ENCODE assay signal across 17 cellular contexts in genomic region chr10:61464461-61465215, GRCh38. TPM values are rescaled to one million over a fixed set of nuclear protein-coding genes. Genes with fewer than 3 reads are reported as not detected.
DNase-seq lines count a peak whose midpoint lies in the region; ATAC-seq and TF ChIP-seq lines count a peak whose summit lies in the region.
"Had no signal": no experiment of that assay in that cellular context is flagged by ENCODE, and none has a peak within 500 bp of the region (broad histone marks: within the 10 kb centered on the region; RNA-seq: fewer than 3 reads in every experiment).

No MANE protein-coding gene starts in this region.

- peaks cover 0 to 4% (median 2%) of the 10 kb centered on the region in 3 donors for H3K27me3 Mint-ChIP-seq in CD14-positive monocyte (ENCODE audit: low read depth in 3 of 3)
- H3K27me3 Mint-ChIP-seq in activated CD4-positive, alpha-beta memory T cell treated with anti-CD3 and anti-CD28 coated beads, Interleukin-2, amount 10 ng/mL, durations not matched to agents 7 days and 5 days = peaks cover 1% of the 10 kb centered on the region

- intact Hi-C loops in CD14-positive monocyte (cut with micrococcal nuclease) = loop anchor here (2.0 to 5.0 kb wide), 2 partner anchors 67 to 70 kb away; no protein-coding TSS in a partner anchor
- intact Hi-C loops in PC-3 (cut with micrococcal nuclease) = loop anchor here (1.0 to 5.0 kb wide), 5 partner anchors 11 to 438 kb away; partner anchors contain the start of gene ARID5B

- H3K36me3 Mint-ChIP-seq in CD14-positive monocyte = no peaks in the 10 kb centered on the region
- no peaks in the 10 kb centered on the region for H3K36me3 Mint-ChIP-seq in activated CD4-positive, alpha-beta memory T cell treated with anti-CD3 and anti-CD28 coated beads, Interleukin-2, amount 10 ng/mL, durations not matched to agents 7 days and 5 days (ENCODE audit: low read depth)
- H3K36me3 Mint-ChIP-seq: CD8-positive, alpha-beta memory T cell had no signal

- DNase-seq in CD14-positive monocyte (ENCODE audit: low spot score) = no peak
- DNase-seq in PC-3 = peak; percentile 94
- peak; percentile 73 for DNase-seq in epithelial cell of esophagus (ENCODE audit: low read depth)
- peak; percentile 30 for DNase-seq in pulmonary artery endothelial cell (ENCODE audit: low read depth, low spot score)
- no peak for DNase-seq in activated CD4-positive, alpha-beta memory T cell treated with anti-CD3 and anti-CD28 coated beads, Interleukin-2, amount 10 ng/mL, durations not matched to agents 7 days and 5 days
- no peak for DNase-seq in midbrain (lab: John Stamatoyannopoulos, UW)
- DNase-seq: activated B cell treated with CpG ODN at 0.5 μM for 24 hours; activated T-cell treated with anti-CD3 and anti-CD28 coated beads for 4 hours; CD8-positive, alpha-beta memory T cell; NCI-H2107; NK-92 treated with Interleukin-12 subunit alpha and Interleukin-12 subunit beta, amount 100 ng/mL, for 24 hours; stimulated activated CD4-positive, alpha-beta T cell treated with anti-CD3 and anti-CD28 coated beads, Interleukin-4, amount 100 ng/mL, for 1 hour; stimulated activated naive CD4-positive, alpha-beta T cell treated with Interleukin-2 at 50 U/mL for 16 hours had no signal

- CTCF ChIA-PET in PC-3 (lab: Charles Lee) = no interaction called here
- CTCF ChIA-PET in activated CD4-positive, alpha-beta memory T cell treated with anti-CD3 and anti-CD28 coated beads, Interleukin-2, amount 10 ng/mL, durations not matched to agents 7 days and 5 days (lab: Charles Lee) = no interaction called here

- peaks cover 29% of the 10 kb centered on the region for H3K4me1 ChIP-seq in PC-3 (ENCODE audit: insufficient read depth, low read length)

- no peak for TF ChIP-seq CTCF in CD14-positive monocyte (IDR thresholded peaks at IDR 0.05)
- TF ChIP-seq CTCF in PC-3 (conservative IDR thresholded peaks at IDR 0.05; ENCODE audit: low read depth, low read length) = no peak
- TF ChIP-seq CTCF in epithelial cell of esophagus (IDR thresholded peaks at IDR 0.05; ENCODE audit: insufficient read depth, low read depth, low read length, missing control alignments) = no peak

- ATAC-seq in PC-3 (peak; percentile 68), GM18909 (IDR thresholded peaks at IDR 0.05; ENCODE audit: poor library complexity, unreplicated experiment) (no peak), GM18870 (IDR thresholded peaks at IDR 0.05; ENCODE audit: unreplicated experiment) (no peak)

- no peaks in the 10 kb centered on the region for H3K36me3 ChIP-seq in PC-3 (ENCODE audit: low read depth, low read length)

- no peaks in the 10 kb centered on the region for H3K79me2 ChIP-seq in PC-3 (ENCODE audit: low read length)

- peaks cover 0 to 3% (median 0%) of the 10 kb centered on the region in 7 donors for H3K9me3 Mint-ChIP-seq in CD14-positive monocyte
- no peaks in the 10 kb centered on the region for H3K9me3 Mint-ChIP-seq in activated CD4-positive, alpha-beta memory T cell treated with anti-CD3 and anti-CD28 coated beads, Interleukin-2, amount 10 ng/mL, durations not matched to agents 7 days and 5 days
- H3K9me3 Mint-ChIP-seq: activated B cell treated with CpG ODN at 0.5 μM for 24 hours had no signal

- no peak overlapping the region for H3K4me3 ChIP-seq in PC-3 (ENCODE audit: low read length)
- no peak overlapping the region for H3K4me3 ChIP-seq in epithelial cell of esophagus (ENCODE audit: low read length)
- H3K4me3 ChIP-seq: SK-N-MC had no signal

- POLR2A ChIA-PET in PC-3 (lab: Charles Lee; ENCODE audit: unreplicated experiment) = no interaction called here
- POLR2A ChIA-PET in activated CD4-positive, alpha-beta memory T cell treated with anti-CD3 and anti-CD28 coated beads, Interleukin-2, amount 10 ng/mL, durations not matched to agents 7 days and 5 days (lab: Charles Lee) = no interaction called here

- peaks cover 21% of the 10 kb centered on the region for H3K4me1 Mint-ChIP-seq in CD14-positive monocyte
- no peaks in the 10 kb centered on the region for H3K4me1 Mint-ChIP-seq in activated CD4-positive, alpha-beta memory T cell treated with anti-CD3 and anti-CD28 coated beads, Interleukin-2, amount 10 ng/mL, durations not matched to agents 7 days and 5 days
- H3K4me1 Mint-ChIP-seq: activated B cell treated with CpG ODN at 0.5 μM for 24 hours; CD8-positive, alpha-beta memory T cell had no signal

- no peaks in the 10 kb centered on the region for H4K20me1 ChIP-seq in PC-3 (ENCODE audit: low read length)

- peak overlapping the region in 1 of 2 donors; percentile 22 for H3K4me3 Mint-ChIP-seq in CD14-positive monocyte
- H3K4me3 Mint-ChIP-seq in activated CD4-positive, alpha-beta memory T cell treated with anti-CD3 and anti-CD28 coated beads, Interleukin-2, amount 10 ng/mL, durations not matched to agents 7 days and 5 days = no peak overlapping the region
- H3K4me3 Mint-ChIP-seq: activated B cell treated with CpG ODN at 0.5 μM for 24 hours; CD8-positive, alpha-beta memory T cell had no signal

- H3F3A ChIP-seq in PC-3 (ENCODE audit: low read length, unreplicated experiment) = no peaks in the 10 kb centered on the region

- no peaks in the 10 kb centered on the region for H3K27me3 ChIP-seq in PC-3 (ENCODE audit: low read length)

- no peaks in the 10 kb centered on the region for H3K9me2 ChIP-seq in PC-3 (replicated peaks; ENCODE audit: low read length)

- H3K27ac ChIP-seq in PC-3 (ENCODE audit: low read length) = peak overlapping the region; percentile 54
- H3K27ac ChIP-seq: SK-N-MC had no signal

- peak overlapping the region; percentile 57 to 90 (median 85) for H3K27ac Mint-ChIP-seq in CD14-positive monocyte
- no peak overlapping the region for H3K27ac Mint-ChIP-seq in activated CD4-positive, alpha-beta memory T cell treated with anti-CD3 and anti-CD28 coated beads, Interleukin-2, amount 10 ng/mL, durations not matched to agents 7 days and 5 days
- H3K27ac Mint-ChIP-seq: activated B cell treated with CpG ODN at 0.5 μM for 24 hours; CD8-positive, alpha-beta memory T cell had no signal

- H3K9me3 ChIP-seq in PC-3 (ENCODE audit: low read length) = no peaks in the 10 kb centered on the region

- peak overlapping the region; percentile 24; the same call in 1 of the 2 replicates for H3K9ac ChIP-seq in PC-3 (ENCODE audit: low read length)

- H3K4me2 ChIP-seq in PC-3 (ENCODE audit: low read length) = peak overlapping the region; percentile 21

- H2AFZ ChIP-seq in PC-3 (ENCODE audit: low read length) = no peak overlapping the region

- no TSS peak for BruUV-seq in PC-3 (replicated peaks; lab: Mats Ljungman, UMichigan)

RNA-seq across cellular contexts. Expression of gene TMEM26, which starts 11.5 kb away (rescaled TPM):
- not detected for polyA plus RNA-seq in CD14-positive monocyte
- total RNA-seq in PC-3 (2014; rRNA removed) (0.12 TPM in 1 of 2 replicates, not detected in the other), pulmonary artery endothelial cell (0.14 and 0.26 TPM in 2 replicates)
- total RNA-seq in activated CD4-positive, alpha-beta memory T cell treated with anti-CD3 and anti-CD28 coated beads, Interleukin-2, amount 10 ng/mL, durations not matched to agents 7 days and 5 days = not detected
- total RNA-seq: activated B cell treated with CpG ODN at 0.5 μM for 24 hours; CD8-positive, alpha-beta memory T cell; lung microvascular endothelial cell had no signal
- polyA plus RNA-seq: CD8-positive, alpha-beta memory T cell had no signal

Comparison
In these comparisons a context has a peak if more than half of its experiments do, and no peak if none do; other contexts are left out.
1. DNase-seq: peak in PC-3 (single experiment), epithelial cell of esophagus (single experiment) and pulmonary artery endothelial cell (single experiment); none in CD14-positive monocyte (single experiment), activated CD4-positive, alpha-beta memory T cell treated with anti-CD3 and anti-CD28 coated beads, Interleukin-2, amount 10 ng/mL, durations not matched to agents 7 days and 5 days (single experiment) and midbrain (single experiment).